1 cellular context compared by ENCODE assay signal in the genomic region with DNA sequence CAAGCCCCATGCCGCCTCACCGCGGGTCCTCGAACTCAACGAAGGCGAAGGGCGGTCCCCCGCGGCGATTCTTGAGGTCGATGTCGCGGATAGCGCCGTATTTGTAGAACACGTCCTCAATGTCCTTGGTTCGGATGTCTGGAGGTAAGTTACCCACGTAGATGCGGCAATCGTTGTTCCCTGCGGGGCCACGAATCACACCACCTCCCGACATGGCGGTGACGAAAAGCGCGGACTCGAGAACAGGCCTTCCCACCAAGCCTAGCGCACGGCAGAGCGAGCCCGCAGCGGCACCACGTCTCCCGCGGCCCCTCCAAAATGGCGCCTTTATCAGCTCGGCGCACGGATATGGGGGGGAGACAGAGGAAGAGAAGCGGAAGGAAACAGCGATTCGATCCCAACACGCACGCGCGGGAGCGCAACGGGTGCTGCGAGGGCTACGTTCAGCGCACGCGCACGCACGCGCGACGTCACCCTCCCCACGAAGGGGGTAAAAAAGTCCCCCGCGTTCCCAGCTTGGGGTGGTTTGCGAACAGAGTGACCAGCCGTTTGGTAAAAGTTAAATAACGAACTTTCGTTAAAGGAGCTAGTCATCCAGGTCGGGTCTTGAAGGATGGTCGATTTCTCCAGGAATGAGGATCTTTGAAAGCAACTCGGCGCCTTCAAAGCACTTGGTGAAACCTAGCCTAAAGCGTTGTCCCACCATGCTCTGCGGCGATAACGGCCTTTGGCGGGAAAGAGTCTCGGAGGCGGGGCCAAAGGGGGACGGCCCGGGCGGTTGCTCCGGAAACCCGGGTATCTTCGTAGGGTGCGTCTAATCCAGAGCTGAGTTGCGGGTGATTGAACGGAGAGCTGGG.
TF ChIP-seq lines count a peak whose summit lies in the region.

Gene SRSF1 (minus strand): TSS at position 323 of the 857 bp plus-strand sequence. CDS start 109 bp downstream, at position 214.

TF ChIP-seq in GM23338, 12 proteins besides CTCF, POLR2A, EP300 and RAD21:
- TF ChIP-seq ZNF462 (CRISPR knock-in tag; IDR thresholded peaks at IDR 0.05) (no peak), POLR2AphosphoS5 (IDR thresholded peaks at IDR 0.05; ENCODE audit: low read depth) (peak; percentile 89), CREB1 (CRISPR knock-in tag; IDR thresholded peaks at IDR 0.05; ENCODE audit: low read depth) (peak; percentile 83)
- TF ChIP-seq, protein P1, sequence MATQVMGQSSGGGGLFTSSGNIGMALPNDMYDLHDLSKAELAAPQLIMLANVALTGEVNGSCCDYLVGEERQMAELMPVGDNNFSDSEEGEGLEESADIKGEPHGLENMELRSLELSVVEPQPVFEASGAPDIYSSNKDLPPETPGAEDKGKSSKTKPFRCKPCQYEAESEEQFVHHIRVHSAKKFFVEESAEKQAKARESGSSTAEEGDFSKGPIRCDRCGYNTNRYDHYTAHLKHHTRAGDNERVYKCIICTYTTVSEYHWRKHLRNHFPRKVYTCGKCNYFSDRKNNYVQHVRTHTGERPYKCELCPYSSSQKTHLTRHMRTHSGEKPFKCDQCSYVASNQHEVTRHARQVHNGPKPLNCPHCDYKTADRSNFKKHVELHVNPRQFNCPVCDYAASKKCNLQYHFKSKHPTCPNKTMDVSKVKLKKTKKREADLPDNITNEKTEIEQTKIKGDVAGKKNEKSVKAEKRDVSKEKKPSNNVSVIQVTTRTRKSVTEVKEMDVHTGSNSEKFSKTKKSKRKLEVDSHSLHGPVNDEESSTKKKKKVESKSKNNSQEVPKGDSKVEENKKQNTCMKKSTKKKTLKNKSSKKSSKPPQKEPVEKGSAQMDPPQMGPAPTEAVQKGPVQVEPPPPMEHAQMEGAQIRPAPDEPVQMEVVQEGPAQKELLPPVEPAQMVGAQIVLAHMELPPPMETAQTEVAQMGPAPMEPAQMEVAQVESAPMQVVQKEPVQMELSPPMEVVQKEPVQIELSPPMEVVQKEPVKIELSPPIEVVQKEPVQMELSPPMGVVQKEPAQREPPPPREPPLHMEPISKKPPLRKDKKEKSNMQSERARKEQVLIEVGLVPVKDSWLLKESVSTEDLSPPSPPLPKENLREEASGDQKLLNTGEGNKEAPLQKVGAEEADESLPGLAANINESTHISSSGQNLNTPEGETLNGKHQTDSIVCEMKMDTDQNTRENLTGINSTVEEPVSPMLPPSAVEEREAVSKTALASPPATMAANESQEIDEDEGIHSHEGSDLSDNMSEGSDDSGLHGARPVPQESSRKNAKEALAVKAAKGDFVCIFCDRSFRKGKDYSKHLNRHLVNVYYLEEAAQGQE (IDR thresholded peaks at IDR 0.05; ENCODE audit: unreplicated experiment), result peak; percentile 18
